13 cellular contexts compared by ENCODE assay signal in the genomic region with DNA sequence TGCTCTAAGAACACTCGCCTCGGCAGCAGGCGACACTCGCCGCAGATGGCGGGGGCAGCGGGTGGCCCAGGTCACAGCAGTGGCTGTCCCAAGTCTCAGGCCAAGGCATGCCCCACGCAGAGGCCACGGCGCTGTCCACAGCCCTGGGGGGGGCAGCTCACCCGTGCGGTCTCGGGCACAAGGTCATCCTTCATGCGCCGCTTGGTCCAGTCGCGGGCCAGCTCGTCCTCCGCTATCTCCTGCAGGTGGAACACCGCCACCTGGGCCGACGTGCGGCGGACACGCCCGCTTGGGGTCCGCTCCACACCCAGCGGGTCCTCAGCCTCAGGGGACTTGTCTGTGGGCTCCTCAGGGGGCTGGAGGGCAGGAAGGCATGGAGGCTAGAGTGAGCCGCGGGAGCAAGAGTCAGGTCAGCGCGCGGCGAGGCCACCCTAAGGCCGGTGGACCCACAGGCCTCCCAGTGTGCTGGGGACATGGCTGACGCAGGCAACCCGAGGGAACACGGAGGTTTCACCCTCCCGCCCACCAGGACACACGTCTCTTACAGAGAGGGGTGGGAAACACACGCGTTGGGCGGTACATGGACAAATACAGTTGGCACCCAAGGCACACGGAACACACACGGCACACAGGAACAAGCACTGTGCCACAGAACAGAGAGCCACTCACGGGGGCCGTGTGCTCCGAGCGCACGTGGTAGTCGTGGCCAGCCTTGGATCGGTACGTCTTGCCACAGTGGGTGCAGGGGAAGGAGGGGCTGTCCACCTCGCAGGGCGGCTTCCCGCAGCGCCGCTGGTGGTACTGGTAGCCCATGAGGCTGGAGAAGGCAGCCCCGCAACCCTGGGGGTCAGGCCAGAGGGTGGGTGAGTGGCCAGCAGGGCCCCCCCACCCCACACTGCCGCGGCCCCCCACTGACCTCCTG.
"Had no signal": no experiment of that assay in that cellular context is flagged by ENCODE, and none has a peak within 500 bp of the region (broad histone marks: within the 10 kb centered on the region; RNA-seq: fewer than 3 reads in every experiment).

No MANE protein-coding gene starts in this region.

- H3K4me3 Mint-ChIP-seq: activated CD4-positive, alpha-beta memory T cell treated with anti-CD3 and anti-CD28 coated beads, Interleukin-2, amount 10 ng/mL, durations not matched to agents 7 days and 5 days; activated naive CD8-positive, alpha-beta T cell treated with anti-CD3 and anti-CD28 coated beads, Interleukin-2, amount 50 U/mL, for 24 hours; activated T-cell treated with anti-CD3 and anti-CD28 coated beads, Interleukin-2, amount 50 U/mL, for 72 hours; natural killer cell had no signal

- H3K27me3 Mint-ChIP-seq: activated CD4-positive, alpha-beta memory T cell treated with anti-CD3 and anti-CD28 coated beads, Interleukin-2, amount 10 ng/mL, durations not matched to agents 7 days and 5 days; activated naive CD8-positive, alpha-beta T cell treated with anti-CD3 and anti-CD28 coated beads, Interleukin-2, amount 50 U/mL, for 24 hours had no signal

- ATAC-seq: activated naive CD8-positive, alpha-beta T cell treated with anti-CD3 and anti-CD28 coated beads, Interleukin-2, amount 50 U/mL, for 24 hours; activated T-cell treated with anti-CD3 and anti-CD28 coated beads, Interleukin-2, amount 50 U/mL, for 72 hours; natural killer cell had no signal

- H3K27ac ChIP-seq: cardiac muscle cell, esophagus muscularis mucosa, tibial artery, vagina had no signal

- H3K9me3 ChIP-seq: esophagus muscularis mucosa, tibial artery, vagina had no signal

- H3K9me3 Mint-ChIP-seq: activated CD4-positive, alpha-beta memory T cell treated with anti-CD3 and anti-CD28 coated beads, Interleukin-2, amount 10 ng/mL, durations not matched to agents 7 days and 5 days; activated naive CD8-positive, alpha-beta T cell treated with anti-CD3 and anti-CD28 coated beads, Interleukin-2, amount 50 U/mL, for 24 hours; natural killer cell had no signal

- FAIRE-seq: colon had no signal

- H3K4me3 ChIP-seq: cardiac muscle cell, esophagus muscularis mucosa, tibial artery, vagina had no signal

- H3K27me3 ChIP-seq: cardiac muscle cell, esophagus muscularis mucosa, tibial artery, vagina had no signal

- H3K27ac Mint-ChIP-seq: activated CD4-positive, alpha-beta memory T cell treated with anti-CD3 and anti-CD28 coated beads, Interleukin-2, amount 10 ng/mL, durations not matched to agents 7 days and 5 days; activated naive CD8-positive, alpha-beta T cell treated with anti-CD3 and anti-CD28 coated beads, Interleukin-2, amount 50 U/mL, for 24 hours; activated T-cell treated with anti-CD3 and anti-CD28 coated beads, Interleukin-2, amount 50 U/mL, for 72 hours; natural killer cell had no signal

- H3K36me3 Mint-ChIP-seq: natural killer cell had no signal

- DNase-seq: activated CD4-positive, alpha-beta memory T cell treated with anti-CD3 and anti-CD28 coated beads, Interleukin-2, amount 10 ng/mL, durations not matched to agents 7 days and 5 days; activated naive CD8-positive, alpha-beta T cell treated with anti-CD3 and anti-CD28 coated beads, Interleukin-2, amount 50 U/mL, for 24 hours; activated T-cell treated with anti-CD3 and anti-CD28 coated beads, Interleukin-2, amount 50 U/mL, for 72 hours; natural killer cell; occipital lobe; stimulated activated CD4-positive, alpha-beta T cell treated with anti-CD3 and anti-CD28 coated beads, Interleukin-4, amount 100 ng/mL, for 1 hour; stimulated activated CD8-positive, alpha-beta memory T cell treated with anti-CD3 and anti-CD28 coated beads, Interleukin-4, amount 100 ng/mL, for 48 hours; T-helper 9 cell; tibial artery had no signal

- H3K4me1 Mint-ChIP-seq: natural killer cell had no signal
